26 cellular contexts compared by ENCODE assay signal in the genomic region with DNA sequence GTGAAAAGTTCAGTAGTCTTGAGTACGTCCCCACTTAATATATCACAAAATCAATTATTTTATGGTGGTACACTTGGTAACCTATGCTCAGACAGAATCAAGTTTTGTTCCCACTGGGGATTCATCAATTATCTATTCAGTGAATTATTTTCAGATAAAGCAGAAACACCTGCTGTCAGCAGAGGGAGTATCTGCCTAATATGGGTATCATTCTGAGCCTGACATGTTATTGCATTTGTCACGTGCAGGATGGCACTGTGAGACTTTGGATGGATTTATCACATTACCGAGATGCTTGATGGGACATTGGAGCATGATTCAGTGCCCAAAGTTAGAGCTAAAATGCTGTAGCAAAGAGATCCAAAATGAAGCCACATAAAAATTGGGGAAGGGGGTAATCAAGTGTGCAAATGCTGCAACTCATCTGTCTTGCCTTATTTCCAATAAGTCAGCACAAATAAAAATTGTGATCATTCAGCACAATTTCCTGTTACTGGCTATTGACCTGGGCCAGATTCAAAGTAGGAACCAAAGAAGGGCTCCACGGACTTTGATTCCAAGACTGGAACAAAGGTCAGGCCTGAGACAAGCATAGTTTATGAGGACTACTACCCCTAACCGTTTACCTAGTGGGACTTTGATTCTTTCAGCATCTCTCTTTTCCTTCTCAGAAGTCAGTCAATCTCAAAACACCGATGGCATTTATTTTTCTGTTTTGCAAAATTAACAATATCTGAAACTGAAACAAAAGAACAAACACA.
A peak's percentile ranks its signal among the peaks of the same experiment; 100 is the strongest.
DNase-seq lines count a peak whose midpoint lies in the region; ATAC-seq, FAIRE-seq and TF ChIP-seq lines count a peak whose summit lies in the region.
"Had no signal": no experiment of that assay in that cellular context is flagged by ENCODE, and none has a peak within 500 bp of the region (broad histone marks: within the 10 kb centered on the region; RNA-seq: fewer than 3 reads in every experiment).

No MANE protein-coding gene starts in this region.

- H3K9me3 ChIP-seq in HepG2 (ENCODE audit: low read length), result no peaks in the 10 kb centered on the region
- H3K9me3 ChIP-seq in transverse colon, result no peaks in the 10 kb centered on the region
- H3K9me3 ChIP-seq in HAP-1, result no peaks in the 10 kb centered on the region
- H3K9me3 ChIP-seq: psoas muscle, thyroid gland had no signal

- no peak overlapping the region for H2AFZ ChIP-seq in HepG2 (ENCODE audit: low read length)

- no peaks in the 10 kb centered on the region for H4K20me1 ChIP-seq in HepG2 (ENCODE audit: insufficient read depth, low read length)

- DNase-seq in D341Med (ENCODE audit: low spot score) (peak; percentile 37), SW480 (ENCODE audit: low spot score) (peak; percentile 5), HepG2 (ENCODE audit: low spot score) (no peak), superior temporal gyrus (ENCODE audit: extremely low spot score) (no peak), transverse colon (no peak), T-helper 1 cell (no peak), HAP-1 (ENCODE audit: low spot score in 2 of 2) (no peak)
- DNase-seq: activated CD4-positive, alpha-beta T cell treated with anti-CD3 and anti-CD28 coated beads for 48 hours; activated CD8-positive, alpha-beta memory T cell treated with anti-CD3 and anti-CD28 coated beads, Interleukin-2, amount 10 ng/mL, durations not matched to agents 7 days and 5 days; activated naive CD8-positive, alpha-beta T cell treated with anti-CD3 and anti-CD28 coated beads, Interleukin-2, amount 10 ng/mL, durations not matched to agents 7 days and 5 days; CD8-positive, alpha-beta memory T cell; DND-41; head of caudate nucleus; left ventricle myocardium superior; NCI-H187 treated with DMSO at 0.1 percent for 48 hours; NCI-H446; psoas muscle; Right ventricle myocardium superior; stimulated activated CD4-positive, alpha-beta T cell treated with anti-CD3 and anti-CD28 coated beads, Interleukin-2, amount 100 ng/mL, for 48 hours; stimulated activated naive CD4-positive, alpha-beta T cell treated with Interleukin-2 at 50 U/mL for 16 hours; thyroid gland had no signal

- in situ Hi-C loops in HepG2 (cut with HindIII; ENCODE audit: extremely low pct_ligation_motif_present, low pct_unique_long_range_greater_than_20kb), result no loop called here
- in situ Hi-C loops in transverse colon (cut with MboI; ENCODE audit: low pct_ligation_motif_present in 1 of 4, low pct_unique_long_range_greater_than_20kb in 1 of 4, low sequenced_read_pairs in 3 of 4), result no loop called here
- in situ Hi-C loops in HAP-1 (cut with MboI; ENCODE audit: low sequenced_read_pairs), result no loop called here

- no peak for TF ChIP-seq EP300 in HepG2 (IDR thresholded peaks at IDR 0.05; ENCODE audit: low read depth in 2 of 2, low read length in 2 of 2)
- no peak for TF ChIP-seq EP300 in HepG2 (CRISPR knock-in tag; IDR thresholded peaks at IDR 0.05; ENCODE audit: borderline replicate concordance)
- no peak for TF ChIP-seq EP300 in transverse colon (IDR thresholded peaks at IDR 0.05; ENCODE audit: low read depth)

- no peak for TF ChIP-seq RAD21 in HepG2 (CRISPR knock-in tag; IDR thresholded peaks at IDR 0.05)

- H3K27ac ChIP-seq in HepG2 (ENCODE audit: extremely low read length, insufficient read depth, low read length), result no peak overlapping the region
- H3K27ac ChIP-seq in transverse colon, result no peak overlapping the region
- H3K27ac ChIP-seq: psoas muscle, thyroid gland had no signal

- no peak for ATAC-seq in HepG2
- ATAC-seq: activated CD8-positive, alpha-beta memory T cell treated with anti-CD3 and anti-CD28 coated beads, Interleukin-2, amount 10 ng/mL, durations not matched to agents 7 days and 5 days; left ventricle myocardium superior; psoas muscle had no signal

- H3K36me3 ChIP-seq in HepG2 (replicated peaks in 1 of 2; ENCODE audit: control insufficient read depth in 1 of 2, insufficient read depth in 2 of 2, low read length in 2 of 2) (no peaks in the 10 kb centered on the region), transverse colon (no peaks in the 10 kb centered on the region), HAP-1 (replicated peaks) (no peaks in the 10 kb centered on the region)
- H3K36me3 ChIP-seq: thyroid gland had no signal

- no peak overlapping the region for H3K4me2 ChIP-seq in HepG2 (ENCODE audit: low read depth, low read length)
- H3K4me2 ChIP-seq: smooth muscle cell had no signal

- no peak overlapping the region for H3K4me3 ChIP-seq in HepG2 (replicated peaks in 1 of 3; ENCODE audit: insufficient read depth in 1 of 3, low read depth in 2 of 3, low read length in 3 of 3)
- no peak overlapping the region for H3K4me3 ChIP-seq in transverse colon
- no peak overlapping the region for H3K4me3 ChIP-seq in HAP-1
- H3K4me3 ChIP-seq: psoas muscle, smooth muscle cell, thyroid gland had no signal

- POLR2A ChIA-PET in HepG2 (lab: Yijun Ruan, JAX), result no interaction called here

- WGBS in HepG2 (ENCODE audit: low lambda C conversion rate), result 0% methylated on average over 6 of the region's 6 CpGs
- 64 to 71% methylated on average over 5 to 6 of the region's 6 CpGs for WGBS in transverse colon (ENCODE audit: low coverage in 1 of 2), 2 donors

- TF ChIP-seq POLR2A in HepG2 (IDR thresholded peaks at IDR 0.05; ENCODE audit: insufficient read depth in 1 of 2, low read depth in 2 of 2, low read length in 2 of 2) (no peak), transverse colon (IDR thresholded peaks at IDR 0.05) (no peak)

- H3K27me3 ChIP-seq in HepG2 (ENCODE audit: control insufficient read depth in 1 of 2, insufficient read depth in 2 of 2, low read length in 2 of 2), result peaks cover 0 to 4% of the 10 kb centered on the region in 2 experiments; a peak in 1 of 5 replicates
- H3K27me3 ChIP-seq in transverse colon, result no peaks in the 10 kb centered on the region
- no peaks in the 10 kb centered on the region for H3K27me3 ChIP-seq in HAP-1 (ENCODE audit: low read depth)
- H3K27me3 ChIP-seq: thyroid gland had no signal

- CTCF ChIA-PET in HepG2 (lab: Yijun Ruan, JAX; ENCODE audit: low intra/inter-chr PET ratio, low total read pairs), result no interaction called here

- intact Hi-C loops in HepG2 (cut with micrococcal nuclease; ENCODE audit: unreplicated experiment) (no loop called here), transverse colon (cut with DNase I; ENCODE audit: low total_unique reads) (no loop called here)

- no peak overlapping the region for H3K9ac ChIP-seq in HepG2 (ENCODE audit: insufficient read depth, low read depth, low read length)

- no TSS peak for BruUV-seq in HepG2 (replicated peaks; lab: Mats Ljungman, UMichigan)

- no peak for FAIRE-seq in HepG2 (lab: Jason Lieb, UNC)
- FAIRE-seq: colon, H1, TTC549 had no signal

- TF ChIP-seq CTCF in LNCAP (IDR thresholded peaks at IDR 0.05), result peak; percentile 32; the same call in 1 of the 2 replicates
- no peak for TF ChIP-seq CTCF in HepG2 (CRISPR knock-in tag; IDR thresholded peaks at IDR 0.05)
- TF ChIP-seq CTCF in transverse colon (IDR thresholded peaks at IDR 0.05), result no peak

- H3K79me2 ChIP-seq in HepG2 (ENCODE audit: insufficient read depth, low read length), result no peaks in the 10 kb centered on the region

- H3K4me1 ChIP-seq in HepG2 (ENCODE audit: insufficient read depth, low read length) (no peaks in the 10 kb centered on the region), transverse colon (no peaks in the 10 kb centered on the region), HAP-1 (no peaks in the 10 kb centered on the region)
- H3K4me1 ChIP-seq: psoas muscle, thyroid gland had no signal

TF ChIP-seq in HepG2, 621 proteins besides CTCF, POLR2A, EP300 and RAD21:
- TF ChIP-seq RBM39 (IDR thresholded peaks at IDR 0.05; ENCODE audit: low read depth, low read length, poor library complexity, severe bottlenecking) (no peak), MATR3 (CRISPR knock-in tag; IDR thresholded peaks at IDR 0.05) (no peak), STAG1 (CRISPR knock-in tag; IDR thresholded peaks at IDR 0.05) (peak; percentile 41; the same call in 1 of the 2 replicates), MED8 (CRISPR knock-in tag; IDR thresholded peaks at IDR 0.05; ENCODE audit: insufficient replicate concordance) (no peak), ZNF629 (CRISPR knock-in tag; conservative IDR thresholded peaks at IDR 0.05) (no peak), ZNF569 (CRISPR knock-in tag; IDR thresholded peaks at IDR 0.05; ENCODE audit: borderline replicate concordance) (no peak), ZSCAN25 (CRISPR knock-in tag; IDR thresholded peaks at IDR 0.05) (no peak), RARA (CRISPR knock-in tag; IDR thresholded peaks at IDR 0.05) (no peak), SRF (IDR thresholded peaks at IDR 0.05; ENCODE audit: low read depth, low read length) (0 out of 2 replicates have a peak, but pooled peaks have one; percentile 42), ONECUT2 (CRISPR knock-in tag; IDR thresholded peaks at IDR 0.05) (no peak), MAFK (conservative IDR thresholded peaks at IDR 0.05 in 1 of 2, IDR thresholded peaks at IDR 0.05 in 1 of 2; ENCODE audit: low read length in 2 of 2) (peak; percentile 33 to 65; a peak in 2 of 4 replicates), MAFF (IDR thresholded peaks at IDR 0.05; ENCODE audit: low read depth, low read length) (peak; percentile 52)
- TF ChIP-seq, protein P1, sequence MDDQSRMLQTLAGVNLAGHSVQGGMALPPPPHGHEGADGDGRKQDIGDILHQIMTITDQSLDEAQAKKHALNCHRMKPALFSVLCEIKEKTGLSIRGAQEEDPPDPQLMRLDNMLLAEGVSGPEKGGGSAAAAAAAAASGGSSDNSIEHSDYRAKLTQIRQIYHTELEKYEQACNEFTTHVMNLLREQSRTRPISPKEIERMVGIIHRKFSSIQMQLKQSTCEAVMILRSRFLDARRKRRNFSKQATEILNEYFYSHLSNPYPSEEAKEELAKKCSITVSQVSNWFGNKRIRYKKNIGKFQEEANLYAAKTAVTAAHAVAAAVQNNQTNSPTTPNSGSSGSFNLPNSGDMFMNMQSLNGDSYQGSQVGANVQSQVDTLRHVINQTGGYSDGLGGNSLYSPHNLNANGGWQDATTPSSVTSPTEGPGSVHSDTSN (CRISPR knock-in tag; IDR thresholded peaks at IDR 0.05; ENCODE audit: borderline replicate concordance), result no peak
TF ChIP-seq in HepG2: peak in this region for 4.

Comparison
In these comparisons a context has a peak if more than half of its experiments do, and no peak if none do; other contexts are left out.
1. DNase-seq: peak in D341Med (single experiment) and SW480 (single experiment); none in HepG2 (single experiment), superior temporal gyrus (single experiment), transverse colon (single experiment), T-helper 1 cell (0 of 5) and HAP-1 (0 of 2).